34 cellular contexts compared by ENCODE assay signal in genomic region chr3:37519236-37519635, GRCh38.
"Had no signal": no experiment of that assay in that cellular context is flagged by ENCODE, and none has a peak within 500 bp of the region (broad histone marks: within the 10 kb centered on the region; RNA-seq: fewer than 3 reads in every experiment).

No MANE protein-coding gene starts in this region.

- H3K36me3 ChIP-seq: MG63 had no signal

- H3K4me3 ChIP-seq: MG63 had no signal

- H3K27ac ChIP-seq: KMS-11 had no signal

- DNase-seq: Karpas-422, Kasumi-1, KG1, MG63, MM.1S, NCI-H1048, NCI-H1092, NCI-H1092 treated with DMSO at 0.1 percent for 48 hours, NCI-H1105, NCI-H1105 treated with DMSO at 0.1 percent for 48 hours, NCI-H1417, NCI-H1417 treated with DMSO at 0.1 percent for 48 hours, NCI-H1436, NCI-H1436 treated with DMSO at 0.1 percent for 48 hours, NCI-H1694, NCI-H1694 treated with DMSO at 0.1 percent for 48 hours, NCI-H187, NCI-H187 treated with DMSO at 0.1 percent for 48 hours, NCI-H1930, NCI-H2029, NCI-H2029 treated with DMSO at 0.1 percent for 48 hours, NCI-H2081, NCI-H2081 treated with DMSO at 0.1 percent for 48 hours, NCI-H2171, NCI-H2171 treated with DMSO at 0.1 percent for 48 hours, NCI-H2227 treated with DMSO at 0.1 percent for 48 hours, NCI-H226, NCI-H345, NCI-H446, NCI-H446 treated with DMSO at 0.1 percent for 48 hours, NCI-H510A, NCI-H510A treated with DMSO at 0.1 percent for 48 hours, NCI-H524 had no signal

- H3K4me2 ChIP-seq: KMS-11 had no signal

- H3K27me3 ChIP-seq: MG63 had no signal

- H3K9ac ChIP-seq: KMS-11 had no signal

- H3K9me3 ChIP-seq: MG63 had no signal
